Comparison of ENCODE assay signal across 11 cellular contexts in genomic region chr3:177145402-177145801, GRCh38. TPM values are rescaled to one million over a fixed set of nuclear protein-coding genes. Genes with fewer than 3 reads are reported as not detected.
DNase-seq lines count a peak whose midpoint lies in the region; ATAC-seq, FAIRE-seq and TF ChIP-seq lines count a peak whose summit lies in the region.
"Had no signal": no experiment of that assay in that cellular context is flagged by ENCODE, and none has a peak within 500 bp of the region (broad histone marks: within the 10 kb centered on the region; RNA-seq: fewer than 3 reads in every experiment).

No MANE protein-coding gene starts in this region.

- H3K9me3 ChIP-seq in CD8-positive, alpha-beta memory T cell (ENCODE audit: low read length), result no peaks in the 10 kb centered on the region
- H3K9me3 ChIP-seq in kidney (ENCODE audit: control insufficient read depth in 1 of 2, low read length in 2 of 2), result no peaks in the 10 kb centered on the region
- H3K9me3 ChIP-seq: pancreas had no signal

- peak overlapping the region; percentile 71 to 92 (median 86) for H3K27ac Mint-ChIP-seq in CD8-positive, alpha-beta memory T cell
- peak overlapping the region; percentile 84 for H3K27ac Mint-ChIP-seq in activated naive CD8-positive, alpha-beta T cell

- TF ChIP-seq CTCF in kidney (IDR thresholded peaks at IDR 0.05; ENCODE audit: borderline replicate concordance, extremely low read depth, insufficient read depth), result no peak

- H3K36me3 Mint-ChIP-seq in CD8-positive, alpha-beta memory T cell, result peaks cover 0 to 2% (median 1%) of the 10 kb centered on the region in 3 donors
- H3K36me3 Mint-ChIP-seq in activated naive CD8-positive, alpha-beta T cell, result peaks cover 6% of the 10 kb centered on the region

- DNase-seq in CD8-positive, alpha-beta memory T cell, result peak in 1 of 5 donors; percentile 10
- DNase-seq in HuH-7.5 (ENCODE audit: low spot score) (no peak), kidney (no peak), posterior vena cava (ENCODE audit: low spot score) (no peak), NCI-H2171 treated with DMSO at 0.1 percent for 48 hours (lab: John Stamatoyannopoulos, UW) (no peak)
- DNase-seq: foreskin fibroblast, pancreas, SHP77 treated with DMSO at 0.1 percent for 48 hours had no signal

- H3K36me3 ChIP-seq in CD8-positive, alpha-beta memory T cell (ENCODE audit: insufficient read depth, low read length), result no peaks in the 10 kb centered on the region
- no peaks in the 10 kb centered on the region for H3K36me3 ChIP-seq in kidney (ENCODE audit: control insufficient read depth in 1 of 2, insufficient read depth in 2 of 2, low read length in 2 of 2)
- H3K36me3 ChIP-seq: pancreas had no signal

- ATAC-seq in GM19043 (IDR thresholded peaks at IDR 0.05; ENCODE audit: low read depth, unreplicated experiment), result peak; percentile 32
- peak; percentile 34 for ATAC-seq in HG03432 (IDR thresholded peaks at IDR 0.05; ENCODE audit: unreplicated experiment)

- CTCF ChIA-PET in CD8-positive, alpha-beta memory T cell (lab: Charles Lee), result interaction anchor here (1.0 to 2.5 kb wide), 6 partner anchors 10 to 215 kb away, joined by 3 to 6 read pairs (median 4); no protein-coding TSS in a partner anchor

- intact Hi-C loops in kidney (cut with DNase I), result no loop called here
- intact Hi-C loops in posterior vena cava (cut with DNase I), result no loop called here

- H3K4me3 ChIP-seq in CD8-positive, alpha-beta memory T cell (ENCODE audit: low read length), result no peak overlapping the region
- no peak overlapping the region for H3K4me3 ChIP-seq in kidney (ENCODE audit: low read length in 2 of 2)
- H3K4me3 ChIP-seq: pancreas had no signal

- H3K9ac ChIP-seq in kidney (ENCODE audit: low read length in 2 of 2), result no peak overlapping the region

- H3K27me3 Mint-ChIP-seq in CD8-positive, alpha-beta memory T cell, result no peaks in the 10 kb centered on the region
- H3K27me3 Mint-ChIP-seq in activated naive CD8-positive, alpha-beta T cell, result no peaks in the 10 kb centered on the region

- no peak for FAIRE-seq in kidney (lab: Jason Lieb, UNC)
- FAIRE-seq: pancreas had no signal

- peaks cover 59% of the 10 kb centered on the region for H3K4me1 ChIP-seq in CD8-positive, alpha-beta memory T cell (ENCODE audit: insufficient read depth, low read length)
- peaks cover 11 to 23% of the 10 kb centered on the region in 2 donors for H3K4me1 ChIP-seq in kidney (ENCODE audit: control insufficient read depth in 1 of 2, insufficient read depth in 1 of 2, low read depth in 1 of 2, low read length in 2 of 2)

- peak overlapping the region; percentile 46 to 93 (median 60) for H3K4me3 Mint-ChIP-seq in CD8-positive, alpha-beta memory T cell
- peak overlapping the region; percentile 60 for H3K4me3 Mint-ChIP-seq in activated naive CD8-positive, alpha-beta T cell

- H3K27me3 ChIP-seq in CD8-positive, alpha-beta memory T cell (ENCODE audit: insufficient read depth, low read length, poor library complexity, severe bottlenecking), result no peaks in the 10 kb centered on the region
- H3K27me3 ChIP-seq: pancreas had no signal

- POLR2A ChIA-PET in CD8-positive, alpha-beta memory T cell (lab: Charles Lee), result interaction anchor here (0.6 to 1.9 kb wide), 6 partner anchors 50 to 214 kb away, joined by 6 to 8 read pairs (median 7); partner anchors contain the start of gene TBL1XR1

- H3K4me1 Mint-ChIP-seq in CD8-positive, alpha-beta memory T cell, result peaks cover 76 to 94% (median 88%) of the 10 kb centered on the region in 3 donors
- peaks cover 83% of the 10 kb centered on the region for H3K4me1 Mint-ChIP-seq in activated naive CD8-positive, alpha-beta T cell (ENCODE audit: low read depth)

- no peaks in the 10 kb centered on the region for H3K9me3 Mint-ChIP-seq in CD8-positive, alpha-beta memory T cell
- no peaks in the 10 kb centered on the region for H3K9me3 Mint-ChIP-seq in activated naive CD8-positive, alpha-beta T cell (ENCODE audit: low read depth)

- no peak overlapping the region for H3K27ac ChIP-seq in CD8-positive, alpha-beta memory T cell (ENCODE audit: low read depth, low read length)
- H3K27ac ChIP-seq in kidney (ENCODE audit: low read depth in 2 of 2, low read length in 2 of 2), result no peak overlapping the region
- H3K27ac ChIP-seq: pancreas had no signal

RNA-seq across cellular contexts. Expression of gene TBL1XR1, which starts 51.9 kb away (rescaled TPM):
- total RNA-seq in CD8-positive, alpha-beta memory T cell, result 100 to 1,000 TPM; 173 to 193 TPM
- 36.3 TPM for polyA plus RNA-seq in CD8-positive, alpha-beta memory T cell
- total RNA-seq in kidney (205 TPM), posterior vena cava (100 to 1,000 TPM; 126 to 146 TPM)
- polyA plus RNA-seq in kidney (ENCODE audit: insufficient read depth, low read depth, low replicate concordance), result 31.3 TPM
